In the genomic region with DNA sequence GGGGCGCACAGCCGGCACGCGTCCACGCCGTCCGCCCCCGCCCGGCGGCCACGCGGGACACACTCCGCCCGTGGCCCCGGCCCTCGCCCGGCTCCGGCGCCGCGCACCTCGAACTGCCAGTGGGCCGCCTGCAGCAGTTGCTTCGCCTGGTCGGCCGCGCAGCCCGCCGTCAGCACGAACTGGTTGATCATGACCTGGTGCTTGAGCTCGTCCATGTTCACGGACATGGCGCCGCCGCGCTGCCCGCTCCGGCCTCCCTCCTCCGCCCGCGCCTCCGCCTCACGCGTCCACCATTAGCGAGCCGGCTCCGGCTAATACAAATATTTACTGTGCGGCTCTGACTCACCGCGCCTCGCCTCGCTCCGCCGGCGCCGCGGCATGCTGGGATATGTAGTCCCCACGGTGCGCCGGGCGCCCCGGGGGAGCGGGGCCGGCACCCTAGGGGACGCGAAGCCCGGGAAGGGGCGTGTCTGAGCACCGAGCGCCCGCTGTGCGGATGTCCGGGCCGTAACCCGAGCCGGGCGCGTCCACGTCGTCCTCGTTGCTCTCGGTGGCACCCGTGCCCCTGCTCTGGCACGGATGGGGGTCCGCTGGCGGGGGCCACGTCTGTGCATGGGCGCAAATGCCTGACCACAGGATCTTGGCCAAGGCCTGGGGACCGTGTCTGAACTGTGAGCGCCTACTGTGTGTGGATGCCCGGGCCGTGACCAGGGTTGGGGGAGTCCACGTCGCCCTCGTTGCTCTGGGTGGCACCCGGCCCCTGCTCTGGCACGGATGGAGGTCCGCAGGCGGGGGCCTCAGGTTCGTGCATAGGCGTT, we compare ENCODE assay signal across 8 cellular contexts. TPM values are rescaled to one million over a fixed set of nuclear protein-coding genes. Genes with fewer than 3 reads are reported as not detected.
DNase-seq lines count a peak whose midpoint lies in the region; ATAC-seq and TF ChIP-seq lines count a peak whose summit lies in the region.

A gene (minus strand): TSS at position 318 of the 818 bp plus-strand sequence. CDS start 91 bp downstream, at position 227.

- H3K4me3 ChIP-seq in DOHH2 (ENCODE audit: low read length) (peak within 1 kb of the TSS; percentile 94), fibroblast of mammary gland (ENCODE audit: control insufficient read depth, low read depth, low read length) (peak within 1 kb of the TSS; percentile 66)

- no peaks in the 10 kb centered on the region for H3K36me3 ChIP-seq in DOHH2 (ENCODE audit: control insufficient read depth, low read length)

- peaks cover 35% of the 10 kb centered on the region for H3K4me1 ChIP-seq in DOHH2 (ENCODE audit: control insufficient read depth, low read length)

- H3K4me2 ChIP-seq in DOHH2 (ENCODE audit: low read length), result peak within 1 kb of the TSS; percentile 99

- H3K4me1 Mint-ChIP-seq in natural killer cell, result peaks cover 14 to 34% of the 10 kb centered on the region in 2 donors

- peaks cover 7% of the 10 kb centered on the region for H4K20me1 ChIP-seq in DOHH2 (ENCODE audit: control insufficient read depth, insufficient read depth, low read depth, low read length)

- ATAC-seq in GM21737 (IDR thresholded peaks at IDR 0.05; ENCODE audit: unreplicated experiment) (peak; percentile 56), natural killer cell (peak; percentile 53 to 62 (median 54))
- peak; percentile 74 for ATAC-seq in stimulated activated naive CD8-positive, alpha-beta T cell treated with anti-CD3 and anti-CD28 coated beads, Interleukin-15, Interleukin-2, amounts not matched to agents 100 U/mL and 50 U/mL, for 24 hours

- H3K9me3 Mint-ChIP-seq in natural killer cell, result no peaks in the 10 kb centered on the region

- in situ Hi-C loops in KBM-7 (cut with MboI; ENCODE audit: low pct_unique_long_range_greater_than_20kb, low sequenced_read_pairs), result no loop called here

- intact Hi-C loops in natural killer cell (cut with micrococcal nuclease), result loop anchor here (10.0 kb wide), 2 partner anchors 200 to 360 kb away; a partner anchor contains a TSS

- peak; percentile 64 for DNase-seq in KBM-7
- peak; percentile 86 for DNase-seq in RWPE1 (ENCODE audit: low spot score)
- peak; percentile 36 to 68 for DNase-seq in activated T-helper 1 cell treated with anti-CD3 and anti-CD28 coated beads, Interleukin-2, amount 50 U/mL, for 16 hours (ENCODE audit: low read depth in 1 of 2, low spot score in 1 of 2)
- peak; percentile 83 for DNase-seq in fibroblast of mammary gland (ENCODE audit: low read depth)
- peak; percentile 71 for DNase-seq in natural killer cell
- peak; percentile 86 for DNase-seq in stimulated activated naive CD8-positive, alpha-beta T cell treated with anti-CD3 and anti-CD28 coated beads, Interleukin-15, Interleukin-2, amounts not matched to agents 100 U/mL and 50 U/mL, for 24 hours

- no peaks in the 10 kb centered on the region for H3K9me3 ChIP-seq in DOHH2 (ENCODE audit: control insufficient read depth, insufficient read depth, low read length)

- TF ChIP-seq CTCF in DOHH2 (IDR thresholded peaks at IDR 0.05; ENCODE audit: low read depth, low read length, poor library complexity, severe bottlenecking) (no peak), RWPE1 (conservative IDR thresholded peaks at IDR 0.05; ENCODE audit: low read depth) (no peak), fibroblast of mammary gland (conservative IDR thresholded peaks at IDR 0.05; ENCODE audit: control insufficient read depth, insufficient read depth, low read depth, low read length) (no peak), natural killer cell (IDR thresholded peaks at IDR 0.05) (no peak)

- POLR2A ChIA-PET in RWPE1 (lab: Yijun Ruan, JAX; ENCODE audit: low non-redundant PET), result no interaction called here

- H3K27ac Mint-ChIP-seq in natural killer cell, result peak within 1 kb of the TSS; percentile 96 to 99

- CTCF ChIA-PET in RWPE1 (lab: Yijun Ruan, JAX), result interaction anchor here (1.0 kb wide), 1 partner anchor 10 kb away, joined by 3 read pairs; a partner anchor contains a TSS

- H3F3A ChIP-seq in DOHH2 (ENCODE audit: control insufficient read depth, insufficient read depth), result peaks cover 8% of the 10 kb centered on the region; the same call in 1 of the 2 replicates

- H3K27ac ChIP-seq in DOHH2 (ENCODE audit: low read depth, low read length), result peak within 1 kb of the TSS; percentile 71
- H3K27ac ChIP-seq in RWPE1, result peak within 1 kb of the TSS; percentile 91

- H3K27me3 Mint-ChIP-seq in natural killer cell (ENCODE audit: low read depth in 2 of 2), result no peaks in the 10 kb centered on the region

- peaks cover 52% of the 10 kb centered on the region for H3K79me2 ChIP-seq in DOHH2 (ENCODE audit: control insufficient read depth, low read length)

- no peaks in the 10 kb centered on the region for H3K36me3 Mint-ChIP-seq in natural killer cell

- H3K9me2 ChIP-seq in DOHH2 (replicated peaks; ENCODE audit: control insufficient read depth, low read length), result no peaks in the 10 kb centered on the region

- H3K27me3 ChIP-seq in DOHH2 (ENCODE audit: control insufficient read depth, low read length), result no peaks in the 10 kb centered on the region

- peak within 1 kb of the TSS; percentile 93 for H3K4me3 Mint-ChIP-seq in natural killer cell

RNA-seq across cellular contexts. Expression of the gene that starts here (rescaled TPM):
- total RNA-seq in natural killer cell, result 10 to 100 TPM; 40.8 to 54.4 (median 53.6) TPM

Comparison
In these comparisons a context has a peak if more than half of its experiments do, and no peak if none do; other contexts are left out.
1. Peak in every context shown above with its lines: DNase-seq, ATAC-seq, H3K4me3 ChIP-seq and H3K27ac ChIP-seq.